8 cellular contexts compared by ENCODE assay signal in genomic region chr3:183824761-183825379, GRCh38. TPM values are rescaled to one million over a fixed set of nuclear protein-coding genes. Genes with fewer than 3 reads are reported as not detected.
A peak's percentile ranks its signal among the peaks of the same experiment; 100 is the strongest.
DNase-seq lines count a peak whose midpoint lies in the region; ATAC-seq and TF ChIP-seq lines count a peak whose summit lies in the region.

No MANE protein-coding gene starts in this region.

- DNase-seq in DMS 273 (lab: John Stamatoyannopoulos, UW; ENCODE audit: unreplicated experiment) (peak; percentile 69), DMS 273 treated with DMSO at 0.1 percent for 48 hours (lab: John Stamatoyannopoulos, UW) (no peak), WTC11 (ENCODE audit: low spot score) (peak; percentile 43), epithelial cell of esophagus (ENCODE audit: low read depth) (no peak), vagina (ENCODE audit: extremely low spot score in 2 of 2) (no peak), NCI-H2029 treated with DMSO at 0.1 percent for 48 hours (lab: John Stamatoyannopoulos, UW) (no peak)

- H3K4me1 ChIP-seq in mucosa of stomach (ENCODE audit: control insufficient read depth, insufficient read depth, low read length) = peaks cover 6% of the 10 kb centered on the region
- peaks cover 22% of the 10 kb centered on the region for H3K4me1 ChIP-seq in vagina

- no peaks in the 10 kb centered on the region for H3K36me3 ChIP-seq in mucosa of stomach (ENCODE audit: control insufficient read depth, insufficient read depth, low read length)
- H3K36me3 ChIP-seq in vagina = peaks cover 0 to 2% of the 10 kb centered on the region in 2 donors

- peak overlapping the region; percentile 5 for H3K9ac ChIP-seq in mucosa of stomach (ENCODE audit: low read length)

- H3K36me3 Mint-ChIP-seq in WTC11 = no peaks in the 10 kb centered on the region; the same call in 1 of the 2 replicates

- POLR2A ChIA-PET in WTC11 (lab: Charles Lee) = interaction anchor here (1.1 kb wide), 1 partner anchor 109 kb away, joined by 3 read pairs; no protein-coding TSS in a partner anchor

- H3K27me3 ChIP-seq in mucosa of stomach (ENCODE audit: control insufficient read depth, insufficient read depth, low read length) (peaks cover 5% of the 10 kb centered on the region), vagina (no peaks in the 10 kb centered on the region)

- intact Hi-C loops in vagina (cut with DNase I) = no loop called here

- H3K27me3 Mint-ChIP-seq in WTC11 (ENCODE audit: low read depth) = peaks cover 12% of the 10 kb centered on the region

- no peak overlapping the region for H3K27ac Mint-ChIP-seq in WTC11

- H3K9me3 ChIP-seq in mucosa of stomach (ENCODE audit: control insufficient read depth, low read length) (no peaks in the 10 kb centered on the region), vagina (no peaks in the 10 kb centered on the region)

- peaks cover 27% of the 10 kb centered on the region for H3K4me1 Mint-ChIP-seq in WTC11

- ATAC-seq in HG02759 (IDR thresholded peaks at IDR 0.05; ENCODE audit: unreplicated experiment) (peak; percentile 32), WTC11 (peak; percentile 19)

- CTCF ChIA-PET in WTC11 (lab: Charles Lee) = interaction anchor here (0.6 to 3.9 kb wide), 9 partner anchors 10 to 739 kb away, joined by 3 to 23 read pairs (median 4); partner anchors contain the start of gene PARL

- H3K4me3 Mint-ChIP-seq in WTC11 = peak overlapping the region; percentile 73

- TF ChIP-seq POLR2A in vagina (IDR thresholded peaks at IDR 0.05) = no peak

- H3K27ac ChIP-seq in vagina = no peak overlapping the region

- H3K9me3 Mint-ChIP-seq in WTC11 = no peaks in the 10 kb centered on the region

- peak overlapping the region; percentile 43 for H3K4me3 ChIP-seq in epithelial cell of esophagus (ENCODE audit: low read length)
- no peak overlapping the region for H3K4me3 ChIP-seq in mucosa of stomach (ENCODE audit: low read length)
- peak overlapping the region; percentile 53 to 57 for H3K4me3 ChIP-seq in vagina

- TF ChIP-seq CTCF in WTC11 (IDR thresholded peaks at IDR 0.05) = no peak
- no peak for TF ChIP-seq CTCF in epithelial cell of esophagus (IDR thresholded peaks at IDR 0.05; ENCODE audit: insufficient read depth, low read depth, low read length, missing control alignments)
- no peak for TF ChIP-seq CTCF in vagina (IDR thresholded peaks at IDR 0.05)

TF ChIP-seq in WTC11, 78 proteins besides CTCF, POLR2A, EP300 and RAD21 (continues in another document):
- no peak for TF ChIP-seq USF1 (CRISPR knock-in tag; IDR thresholded peaks at IDR 0.05)
- no peak; the same call in 1 of the 2 replicates for TF ChIP-seq E2F4 (CRISPR knock-in tag; IDR thresholded peaks at IDR 0.05; ENCODE audit: borderline replicate concordance, low read depth)
- TF ChIP-seq RORB (CRISPR knock-in tag; IDR thresholded peaks at IDR 0.05) = no peak
- 0 out of 2 replicates have a peak, but pooled peaks have one; percentile 33 for TF ChIP-seq SMAD3 (CRISPR knock-in tag; IDR thresholded peaks at IDR 0.05; ENCODE audit: borderline replicate concordance)
- TF ChIP-seq HMGXB4 (CRISPR knock-in tag; IDR thresholded peaks at IDR 0.05) = peak; percentile 79
- TF ChIP-seq ZBTB21 (CRISPR knock-in tag; IDR thresholded peaks at IDR 0.05; ENCODE audit: borderline replicate concordance) = no peak
- TF ChIP-seq PRRX2 (CRISPR knock-in tag; IDR thresholded peaks at IDR 0.05) = no peak
- no peak for TF ChIP-seq MLX (CRISPR knock-in tag; IDR thresholded peaks at IDR 0.05)
- no peak for TF ChIP-seq NR3C1 (CRISPR knock-in tag; conservative IDR thresholded peaks at IDR 0.05; ENCODE audit: low read depth)
- TF ChIP-seq USF2 (CRISPR knock-in tag; IDR thresholded peaks at IDR 0.05) = no peak
- no peak for TF ChIP-seq TEAD1 (CRISPR knock-in tag; IDR thresholded peaks at IDR 0.05)
- TF ChIP-seq ELF4 (CRISPR knock-in tag; IDR thresholded peaks at IDR 0.05; ENCODE audit: low read depth) = peak; percentile 79; the same call in 1 of the 2 replicates
- TF ChIP-seq ARID4B (CRISPR knock-in tag; IDR thresholded peaks at IDR 0.05; ENCODE audit: borderline replicate concordance) = no peak
- no peak for TF ChIP-seq GRHL2 (CRISPR knock-in tag; IDR thresholded peaks at IDR 0.05; ENCODE audit: insufficient replicate concordance, severe bottlenecking)

RNA-seq across cellular contexts. Expression of gene MAP6D1, which starts 0.5 kb away (rescaled TPM):
- total RNA-seq in WTC11 (2021) (4.3 to 6.3 TPM (median 5.0 TPM) in 3 replicates), vagina (not detected)

RNA-seq across cellular contexts. Expression of gene PARL, which starts 59.8 kb away (rescaled TPM):
- total RNA-seq in WTC11 (2021) (71.3 to 93.5 TPM (median 74.3 TPM) in 3 replicates), vagina (36.6 TPM)

Comparison
In these comparisons a context has a peak if more than half of its experiments do, and no peak if none do; other contexts are left out.
1. DNase-seq: peak in DMS 273 (single experiment) and WTC11 (single experiment); none in DMS 273 treated with DMSO at 0.1 percent for 48 hours (single experiment), epithelial cell of esophagus (single experiment), vagina (0 of 2) and NCI-H2029 treated with DMSO at 0.1 percent for 48 hours (single experiment).